In the genomic region with DNA sequence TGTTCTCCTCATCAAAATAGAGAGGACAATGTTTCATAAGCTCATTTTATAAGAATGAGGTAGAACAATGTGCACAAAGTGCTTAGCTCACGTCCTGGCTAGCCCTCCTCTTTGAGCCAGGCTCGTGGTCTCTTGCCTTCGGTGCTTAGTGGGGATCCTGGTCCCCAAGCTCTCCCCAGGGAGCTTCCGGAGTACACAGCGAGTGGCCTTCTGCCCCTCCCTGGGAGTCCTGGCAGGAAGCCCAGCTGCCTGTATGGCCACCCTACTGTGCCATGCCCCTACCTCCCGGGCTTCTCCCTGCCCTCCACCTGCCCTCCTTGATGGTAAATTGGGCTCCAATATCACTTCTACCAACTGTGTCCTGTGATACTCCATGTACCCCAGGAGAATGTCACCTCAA, we compare ENCODE assay signal across 1 cellular context.
TF ChIP-seq lines count a peak whose summit lies in the region.

No MANE protein-coding gene starts in this region.

TF ChIP-seq in GM12878, 131 proteins besides CTCF, POLR2A, EP300 and RAD21 (continued from another document):
- TF ChIP-seq, protein P1, sequence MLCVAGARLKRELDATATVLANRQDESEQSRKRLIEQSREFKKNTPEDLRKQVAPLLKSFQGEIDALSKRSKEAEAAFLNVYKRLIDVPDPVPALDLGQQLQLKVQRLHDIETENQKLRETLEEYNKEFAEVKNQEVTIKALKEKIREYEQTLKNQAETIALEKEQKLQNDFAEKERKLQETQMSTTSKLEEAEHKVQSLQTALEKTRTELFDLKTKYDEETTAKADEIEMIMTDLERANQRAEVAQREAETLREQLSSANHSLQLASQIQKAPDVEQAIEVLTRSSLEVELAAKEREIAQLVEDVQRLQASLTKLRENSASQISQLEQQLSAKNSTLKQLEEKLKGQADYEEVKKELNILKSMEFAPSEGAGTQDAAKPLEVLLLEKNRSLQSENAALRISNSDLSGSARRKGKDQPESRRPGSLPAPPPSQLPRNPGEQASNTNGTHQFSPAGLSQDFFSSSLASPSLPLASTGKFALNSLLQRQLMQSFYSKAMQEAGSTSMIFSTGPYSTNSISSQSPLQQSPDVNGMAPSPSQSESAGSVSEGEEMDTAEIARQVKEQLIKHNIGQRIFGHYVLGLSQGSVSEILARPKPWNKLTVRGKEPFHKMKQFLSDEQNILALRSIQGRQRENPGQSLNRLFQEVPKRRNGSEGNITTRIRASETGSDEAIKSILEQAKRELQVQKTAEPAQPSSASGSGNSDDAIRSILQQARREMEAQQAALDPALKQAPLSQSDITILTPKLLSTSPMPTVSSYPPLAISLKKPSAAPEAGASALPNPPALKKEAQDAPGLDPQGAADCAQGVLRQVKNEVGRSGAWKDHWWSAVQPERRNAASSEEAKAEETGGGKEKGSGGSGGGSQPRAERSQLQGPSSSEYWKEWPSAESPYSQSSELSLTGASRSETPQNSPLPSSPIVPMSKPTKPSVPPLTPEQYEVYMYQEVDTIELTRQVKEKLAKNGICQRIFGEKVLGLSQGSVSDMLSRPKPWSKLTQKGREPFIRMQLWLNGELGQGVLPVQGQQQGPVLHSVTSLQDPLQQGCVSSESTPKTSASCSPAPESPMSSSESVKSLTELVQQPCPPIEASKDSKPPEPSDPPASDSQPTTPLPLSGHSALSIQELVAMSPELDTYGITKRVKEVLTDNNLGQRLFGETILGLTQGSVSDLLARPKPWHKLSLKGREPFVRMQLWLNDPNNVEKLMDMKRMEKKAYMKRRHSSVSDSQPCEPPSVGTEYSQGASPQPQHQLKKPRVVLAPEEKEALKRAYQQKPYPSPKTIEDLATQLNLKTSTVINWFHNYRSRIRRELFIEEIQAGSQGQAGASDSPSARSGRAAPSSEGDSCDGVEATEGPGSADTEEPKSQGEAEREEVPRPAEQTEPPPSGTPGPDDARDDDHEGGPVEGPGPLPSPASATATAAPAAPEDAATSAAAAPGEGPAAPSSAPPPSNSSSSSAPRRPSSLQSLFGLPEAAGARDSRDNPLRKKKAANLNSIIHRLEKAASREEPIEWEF (IDR thresholded peaks at IDR 0.05; ENCODE audit: insufficient replicate concordance, low read depth, low read length), result no peak
- TF ChIP-seq WRNIP1 (IDR thresholded peaks at IDR 0.05; ENCODE audit: borderline replicate concordance, low read depth, low read length), result 0 out of 2 replicates have a peak, but pooled peaks have one; percentile 49
- TF ChIP-seq, protein P2, sequence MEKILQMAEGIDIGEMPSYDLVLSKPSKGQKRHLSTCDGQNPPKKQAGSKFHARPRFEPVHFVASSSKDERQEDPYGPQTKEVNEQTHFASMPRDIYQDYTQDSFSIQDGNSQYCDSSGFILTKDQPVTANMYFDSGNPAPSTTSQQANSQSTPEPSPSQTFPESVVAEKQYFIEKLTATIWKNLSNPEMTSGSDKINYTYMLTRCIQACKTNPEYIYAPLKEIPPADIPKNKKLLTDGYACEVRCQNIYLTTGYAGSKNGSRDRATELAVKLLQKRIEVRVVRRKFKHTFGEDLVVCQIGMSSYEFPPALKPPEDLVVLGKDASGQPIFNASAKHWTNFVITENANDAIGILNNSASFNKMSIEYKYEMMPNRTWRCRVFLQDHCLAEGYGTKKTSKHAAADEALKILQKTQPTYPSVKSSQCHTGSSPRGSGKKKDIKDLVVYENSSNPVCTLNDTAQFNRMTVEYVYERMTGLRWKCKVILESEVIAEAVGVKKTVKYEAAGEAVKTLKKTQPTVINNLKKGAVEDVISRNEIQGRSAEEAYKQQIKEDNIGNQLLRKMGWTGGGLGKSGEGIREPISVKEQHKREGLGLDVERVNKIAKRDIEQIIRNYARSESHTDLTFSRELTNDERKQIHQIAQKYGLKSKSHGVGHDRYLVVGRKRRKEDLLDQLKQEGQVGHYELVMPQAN (conservative IDR thresholded peaks at IDR 0.05), result no peak
- TF ChIP-seq EED (IDR thresholded peaks at IDR 0.05; ENCODE audit: low read depth), result no peak
- TF ChIP-seq TAF1 (IDR thresholded peaks at IDR 0.05; ENCODE audit: borderline replicate concordance, low read depth, low read length), result no peak
